Comparison of ENCODE assay signal across 8 cellular contexts in genomic region chrX:48736878-48737212, GRCh38. TPM values are rescaled to one million over a fixed set of nuclear protein-coding genes. Genes with fewer than 3 reads are reported as not detected.
DNase-seq lines count a peak whose midpoint lies in the region; ATAC-seq, FAIRE-seq and TF ChIP-seq lines count a peak whose summit lies in the region.

No MANE protein-coding gene starts in this region.

- H3K27ac ChIP-seq in SK-N-SH (ENCODE audit: low read depth in 2 of 2, low read length in 1 of 2) (peak overlapping the region in 1 of 2 experiments; percentile 3; a peak in 1 of 4 replicates), gastroesophageal sphincter (peak overlapping the region in 3 of 4 donors; percentile 43 to 90 (median 84)), spleen (peak overlapping the region in 6 of 8 donors; percentile 85 to 96 (median 94)), small intestine (ENCODE audit: low read depth in 1 of 2, low read length in 1 of 2) (peak overlapping the region in 1 of 2 donors; percentile 50)

- no peaks in the 10 kb centered on the region for H3F3A ChIP-seq in SK-N-SH (replicated peaks; ENCODE audit: insufficient read depth)

- H3K4me1 ChIP-seq in SK-N-SH (ENCODE audit: control insufficient read depth in 1 of 2, insufficient read depth in 2 of 2, low read depth in 1 of 2, low read length in 1 of 2), result peaks cover 4 to 6% of the 10 kb centered on the region in 2 experiments; a peak in 1 of 4 replicates
- peaks cover 0 to 12% (median 0%) of the 10 kb centered on the region in 3 donors for H3K4me1 ChIP-seq in gastroesophageal sphincter
- H3K4me1 ChIP-seq in spleen, result peaks cover 0 to 17% (median 2%) of the 10 kb centered on the region in 6 donors
- H3K4me1 ChIP-seq in small intestine (ENCODE audit: control insufficient read depth in 2 of 2, insufficient read depth in 1 of 2, low read depth in 1 of 2, low read length in 1 of 2), result no peaks in the 10 kb centered on the region

- no peak for ATAC-seq in SK-N-SH treated with all-trans-retinoic acid at 6 μM for 48 hours
- no peak for ATAC-seq in gastroesophageal sphincter
- no peak for ATAC-seq in HG02938 (IDR thresholded peaks at IDR 0.05; ENCODE audit: unreplicated experiment)

- 27% methylated on average over 9 of the region's 10 CpGs for WGBS in SK-N-SH (ENCODE audit: low lambda C conversion rate)
- WGBS in gastroesophageal sphincter (ENCODE audit: low coverage in 1 of 2), 2 donors, result 0 to 49% methylated on average over 3 to 6 of the region's 10 CpGs
- WGBS in spleen, 5 donors, result 5 to 50% (median 27%) methylated on average over 4 to 10 of the region's 10 CpGs
- 6 to 30% (median 23%) methylated on average over 10 of the region's 10 CpGs for WGBS in small intestine, 3 donors

- no peaks in the 10 kb centered on the region for H3K36me3 ChIP-seq in SK-N-SH (replicated peaks in 1 of 2; ENCODE audit: control insufficient read depth in 1 of 2, insufficient read depth in 2 of 2, low read length in 1 of 2)
- no peaks in the 10 kb centered on the region for H3K36me3 ChIP-seq in gastroesophageal sphincter
- H3K36me3 ChIP-seq in spleen, result no peaks in the 10 kb centered on the region
- no peaks in the 10 kb centered on the region for H3K36me3 ChIP-seq in small intestine (ENCODE audit: control insufficient read depth in 2 of 2, insufficient read depth in 2 of 2, low read length in 2 of 2)

- no peaks in the 10 kb centered on the region for H3K79me2 ChIP-seq in SK-N-SH (ENCODE audit: insufficient read depth)

- H3K9me3 ChIP-seq in SK-N-SH, result no peaks in the 10 kb centered on the region
- H3K9me3 ChIP-seq in gastroesophageal sphincter, result no peaks in the 10 kb centered on the region
- H3K9me3 ChIP-seq in spleen, result no peaks in the 10 kb centered on the region
- no peaks in the 10 kb centered on the region for H3K9me3 ChIP-seq in small intestine (ENCODE audit: control insufficient read depth, low read depth)

- TF ChIP-seq RAD21 in SK-N-SH (IDR thresholded peaks at IDR 0.05; ENCODE audit: low read length), result no peak

- TF ChIP-seq POLR2A in gastroesophageal sphincter (IDR thresholded peaks at IDR 0.05) (no peak), spleen (IDR thresholded peaks at IDR 0.05) (no peak)

- no peaks in the 10 kb centered on the region for H3K9me2 ChIP-seq in SK-N-SH

- TF ChIP-seq EP300 in SK-N-SH (IDR thresholded peaks at IDR 0.05; ENCODE audit: borderline replicate concordance in 1 of 2, low read depth in 1 of 2, low read length in 1 of 2), result no peak
- no peak for TF ChIP-seq EP300 in gastroesophageal sphincter (IDR thresholded peaks at IDR 0.05)

- peaks cover 9% of the 10 kb centered on the region; the same call in 1 of the 2 replicates for H3K27me3 ChIP-seq in SK-N-SH (ENCODE audit: insufficient read depth)
- H3K27me3 ChIP-seq in gastroesophageal sphincter, result no peaks in the 10 kb centered on the region
- H3K27me3 ChIP-seq in spleen (replicated peaks in 1 of 7), result no peaks in the 10 kb centered on the region
- H3K27me3 ChIP-seq in small intestine (ENCODE audit: control insufficient read depth in 2 of 2, insufficient read depth in 2 of 2, low read length in 2 of 2), result no peaks in the 10 kb centered on the region

- no peak for FAIRE-seq in small intestine (lab: Jason Lieb, UNC)

- peak overlapping the region; percentile 89 for H2AFZ ChIP-seq in SK-N-SH (ENCODE audit: low read depth)

- peak overlapping the region; percentile 37 to 64 for H3K4me3 ChIP-seq in SK-N-SH (ENCODE audit: low read depth in 2 of 2, low read length in 1 of 2)
- peak overlapping the region; percentile 33; the same call in 1 of the 2 replicates for H3K4me3 ChIP-seq in WI38 (ENCODE audit: low read depth, low read length)
- peak overlapping the region in 1 of 2 donors; percentile 59 for H3K4me3 ChIP-seq in gastroesophageal sphincter
- peak overlapping the region in 6 of 8 donors; percentile 11 to 73 (median 48) for H3K4me3 ChIP-seq in spleen
- H3K4me3 ChIP-seq in small intestine (ENCODE audit: low read depth in 1 of 2, low read length in 2 of 2), result no peak overlapping the region

- CTCF ChIA-PET in SK-N-SH (lab: Yijun Ruan, JAX), result no interaction called here

- POLR2A ChIA-PET in SK-N-SH (lab: Yijun Ruan, JAX), result interaction anchor here (0.7 to 1.4 kb wide), 4 partner anchors 8 to 175 kb away, joined by 3 to 8 read pairs (median 4); partner anchors contain the start of genes HDAC6 and SLC35A2

- no peak for DNase-seq in SK-N-SH
- DNase-seq in spleen, result no peak
- no peak for DNase-seq in NCI-H524 (lab: John Stamatoyannopoulos, UW)
- DNase-seq in small intestine, result no peak

- H3K9ac ChIP-seq in SK-N-SH, result no peak overlapping the region

- TF ChIP-seq CTCF in SK-N-SH (IDR thresholded peaks at IDR 0.05) (no peak), WI38 (IDR thresholded peaks at IDR 0.05; ENCODE audit: low read depth, low read length) (no peak), gastroesophageal sphincter (IDR thresholded peaks at IDR 0.05) (no peak), spleen (IDR thresholded peaks at IDR 0.05 in 8 of 11, conservative IDR thresholded peaks at IDR 0.05 in 3 of 11) (no peak)

- intact Hi-C loops in spleen (cut with DNase I; ENCODE audit: low total_unique reads), result no loop called here

- H3K4me2 ChIP-seq in SK-N-SH, result peak overlapping the region; percentile 67

- H4K20me1 ChIP-seq in SK-N-SH (ENCODE audit: insufficient read depth), result no peaks in the 10 kb centered on the region

TF ChIP-seq in SK-N-SH, 30 proteins besides CTCF, POLR2A, EP300 and RAD21:
- TF ChIP-seq CHD2 (IDR thresholded peaks at IDR 0.05; ENCODE audit: low read length, partially characterized antibody) (no peak), USF1 (IDR thresholded peaks at IDR 0.05; ENCODE audit: borderline replicate concordance, low read depth) (no peak), RCOR1 (IDR thresholded peaks at IDR 0.05; ENCODE audit: low read length) (no peak), FOXJ3 (CRISPR knock-in tag; IDR thresholded peaks at IDR 0.05) (no peak), FOSL2 (IDR thresholded peaks at IDR 0.05; ENCODE audit: borderline replicate concordance, low read depth) (no peak), GATA2 (CRISPR knock-in tag; IDR thresholded peaks at IDR 0.05) (no peak), NRF1 (IDR thresholded peaks at IDR 0.05; ENCODE audit: low read depth, low read length) (peak; percentile 58)

TF ChIP-seq in SK-N-SH treated with all-trans-retinoic acid at 6 μM for 48 hours, 23 proteins besides CTCF, POLR2A, EP300 and RAD21:
- TF ChIP-seq ISL1 (CRISPR knock-in tag; IDR thresholded peaks at IDR 0.05), result no peak
- TF ChIP-seq RARB (CRISPR knock-in tag; IDR thresholded peaks at IDR 0.05), result no peak
- TF ChIP-seq POU6F1 (CRISPR knock-in tag; IDR thresholded peaks at IDR 0.05; ENCODE audit: borderline replicate concordance, low read depth), result no peak
- no peak for TF ChIP-seq ARNTL (CRISPR knock-in tag; IDR thresholded peaks at IDR 0.05; ENCODE audit: borderline replicate concordance, low read depth)
TF ChIP-seq in SK-N-SH treated with all-trans-retinoic acid at 6 μM for 48 hours: peak in this region for 0.

RNA-seq across cellular contexts. Expression of gene GLOD5, which starts 24.7 kb away (rescaled TPM):
- polyA plus RNA-seq in SK-N-SH (2012; rRNA removed) (not detected in 2 replicates), spleen (not detected), small intestine (10 to 100 TPM; 12.9 to 56.1 (median 31.3) TPM)
- polyA plus RNA-seq in SK-N-SH (2012; cell fraction: cytosol; rRNA removed), result not detected in 2 replicates
- not detected in 2 replicates for polyA plus RNA-seq in SK-N-SH (2012; cell fraction: nucleus; rRNA removed)
- total RNA-seq in gastroesophageal sphincter (not detected), spleen (not detected)

RNA-seq across cellular contexts. Expression of gene SUV39H1, which starts 40.3 kb away (rescaled TPM):
- polyA plus RNA-seq in SK-N-SH (2012; rRNA removed) (6.3 and 8.5 TPM in 2 replicates), spleen (1 to 10 TPM; 4.0 to 6.7 (median 4.9) TPM), small intestine (1 to 10 TPM; 2.2 to 8.5 (median 4.1) TPM)
- polyA plus RNA-seq in SK-N-SH (2012; cell fraction: cytosol; rRNA removed), result 3.4 and 5.4 TPM in 2 replicates
- polyA plus RNA-seq in SK-N-SH (2012; cell fraction: nucleus; rRNA removed), result 17.2 and 21.9 TPM in 2 replicates
- total RNA-seq in gastroesophageal sphincter (10 to 100 TPM in 1 of 4 donors, 1 to 10 TPM in 3; 3.4 to 11.7 (median 5.1) TPM), spleen (1 to 10 TPM; 6.2 to 9.2 (median 7.4) TPM)

RNA-seq across cellular contexts. Expression of gene GATA1, which starts 49.5 kb away (rescaled TPM):
- polyA plus RNA-seq in SK-N-SH (2012; rRNA removed) (not detected in 2 replicates), spleen (under 1 TPM; 0.15 to 0.61 (median 0.22) TPM), small intestine (under 1 TPM in 1 of 3 donors, not detected in 2; 0.09 TPM)
- polyA plus RNA-seq in SK-N-SH (2012; cell fraction: cytosol; rRNA removed), result not detected in 2 replicates
- polyA plus RNA-seq in SK-N-SH (2012; cell fraction: nucleus; rRNA removed), result not detected in 2 replicates
- total RNA-seq in gastroesophageal sphincter (not detected), spleen (1 to 10 TPM in 6 of 7 donors, under 1 TPM in 1; 0.38 to 5.5 (median 1.5) TPM)

RNA-seq across cellular contexts. Expression of gene WAS, which starts 53.2 kb away (rescaled TPM):
- polyA plus RNA-seq in SK-N-SH (2012; rRNA removed) (0.24 and 0.30 TPM in 2 replicates), spleen (10 to 100 TPM; 53.5 to 64.8 (median 56.2) TPM), small intestine (1 to 10 TPM; 1.1 to 4.9 (median 4.7) TPM)
- polyA plus RNA-seq in SK-N-SH (2012; cell fraction: cytosol; rRNA removed), result 0.06 and 0.14 TPM in 2 replicates
- polyA plus RNA-seq in SK-N-SH (2012; cell fraction: nucleus; rRNA removed), result 0.81 and 1.1 TPM in 2 replicates
- total RNA-seq in gastroesophageal sphincter (1 to 10 TPM; 1.6 to 5.4 (median 3.7) TPM), spleen (100 to 1,000 TPM in 5 of 7 donors, 10 to 100 TPM in 2; 99.3 to 169 (median 107) TPM)

Comparison
In these comparisons a context has a peak if more than half of its experiments do, and no peak if none do; other contexts are left out.
1. H3K4me3 ChIP-seq: peak in SK-N-SH (2 of 2), WI38 (single experiment) and spleen (6 of 8); none in small intestine (0 of 2).
2. RNA of gene GLOD5, which starts 24.7 kb away (polyA plus RNA-seq): 12.9 to 56.1 TPM in small intestine; not detected in SK-N-SH and not detected in spleen; every median in the first group is over 10 times any median in the second.